ENCODE assay signal across 8 cellular contexts in genomic region chr2:91443730-91444115, GRCh38.
DNase-seq lines count a peak whose midpoint lies in the region; ATAC-seq, FAIRE-seq and TF ChIP-seq lines count a peak whose summit lies in the region.
"Not testable (repeated sequence)": the region's sequence is repeated elsewhere in the genome, so short reads cannot be mapped to it uniquely, and the experiment has no call there.

No MANE protein-coding gene starts in this region.

- WGBS in spleen, 5 donors, result 57 to 72% (median 69%) methylated on average over 7 to 10 of the region's 11 CpGs

- intact Hi-C loops in CD14-positive monocyte (cut with micrococcal nuclease); Right ventricle myocardium inferior (cut with DNase I); kidney (cut with DNase I); spleen (cut with DNase I; ENCODE audit: low total_unique reads): not testable (repeated sequence)

- TF ChIP-seq POLR2A in spleen (IDR thresholded peaks at IDR 0.05), result not testable (repeated sequence)

- FAIRE-seq in kidney (lab: Jason Lieb, UNC), result not testable (repeated sequence)

- H3K27me3 ChIP-seq in spleen (replicated peaks in 1 of 7), result peaks cover 12 to 62% (median 33%) of the 10 kb centered on the region in 7 donors

- H3K9me3 ChIP-seq in kidney (ENCODE audit: control insufficient read depth in 1 of 2, low read length in 2 of 2), result not testable (repeated sequence)
- peaks cover 0 to 24% (median 1%) of the 10 kb centered on the region in 8 donors for H3K9me3 ChIP-seq in spleen

- not testable (repeated sequence) for H3K27ac ChIP-seq in coronary artery; kidney (ENCODE audit: low read depth in 2 of 2, low read length in 2 of 2); spleen

- POLR2A ChIA-PET in activated CD4-positive, alpha-beta T cell treated with anti-CD3 and anti-CD28 coated beads, Interleukin-2, amount 10 ng/mL, durations not matched to agents 7 days and 5 days (lab: Charles Lee), result not testable (repeated sequence)

- H3K4me3 ChIP-seq in coronary artery; kidney (ENCODE audit: low read length in 2 of 2); spleen: not testable (repeated sequence)

- CTCF ChIA-PET in activated CD4-positive, alpha-beta T cell treated with anti-CD3 and anti-CD28 coated beads, Interleukin-2, amount 10 ng/mL, durations not matched to agents 7 days and 5 days (lab: Charles Lee), result not testable (repeated sequence)

- H3K4me3 Mint-ChIP-seq in CD14-positive monocyte (peak overlapping the region in 1 of 2 donors; percentile 78), HFFc6 (0 out of 2 replicates have a peak overlapping the region, but pooled peaks have one; percentile 34), naive B cell (peak overlapping the region in 6 of 8 donors; percentile 13 to 71 (median 29))
- H3K4me3 Mint-ChIP-seq in activated CD4-positive, alpha-beta T cell treated with anti-CD3 and anti-CD28 coated beads, Interleukin-2, amount 10 ng/mL, durations not matched to agents 7 days and 5 days, result peak overlapping the region; percentile 36

- not testable (repeated sequence) for H3K27ac Mint-ChIP-seq in CD14-positive monocyte; HFFc6; activated CD4-positive, alpha-beta T cell treated with anti-CD3 and anti-CD28 coated beads, Interleukin-2, amount 10 ng/mL, durations not matched to agents 7 days and 5 days
- peak overlapping the region in 1 of 6 donors; percentile 65 for H3K27ac Mint-ChIP-seq in naive B cell

- peaks cover 26 to 37% (median 34%) of the 10 kb centered on the region in 3 donors for H3K27me3 Mint-ChIP-seq in CD14-positive monocyte (ENCODE audit: low read depth in 3 of 3)
- peaks cover 18% of the 10 kb centered on the region for H3K27me3 Mint-ChIP-seq in HFFc6 (ENCODE audit: insufficient read depth)
- H3K27me3 Mint-ChIP-seq in activated CD4-positive, alpha-beta T cell treated with anti-CD3 and anti-CD28 coated beads, Interleukin-2, amount 10 ng/mL, durations not matched to agents 7 days and 5 days, result peaks cover 14% of the 10 kb centered on the region
- H3K27me3 Mint-ChIP-seq in naive B cell, result peaks cover 11 to 44% (median 20%) of the 10 kb centered on the region in 3 donors

- H3K9me3 Mint-ChIP-seq in CD14-positive monocyte (peaks cover 11 to 29% (median 27%) of the 10 kb centered on the region in 7 donors), naive B cell (peaks cover 5 to 10% (median 8%) of the 10 kb centered on the region in 7 donors)
- H3K9me3 Mint-ChIP-seq in HFFc6; activated CD4-positive, alpha-beta T cell treated with anti-CD3 and anti-CD28 coated beads, Interleukin-2, amount 10 ng/mL, durations not matched to agents 7 days and 5 days: not testable (repeated sequence)

- not testable (repeated sequence) for TF ChIP-seq CTCF in CD14-positive monocyte (IDR thresholded peaks at IDR 0.05); HFFc6 (IDR thresholded peaks at IDR 0.05); coronary artery (IDR thresholded peaks at IDR 0.05); kidney (IDR thresholded peaks at IDR 0.05; ENCODE audit: borderline replicate concordance, extremely low read depth, insufficient read depth); spleen (IDR thresholded peaks at IDR 0.05 in 8 of 11, conservative IDR thresholded peaks at IDR 0.05 in 3 of 11)

- H3K36me3 Mint-ChIP-seq in CD14-positive monocyte; HFFc6 (ENCODE audit: low read depth); activated CD4-positive, alpha-beta T cell treated with anti-CD3 and anti-CD28 coated beads, Interleukin-2, amount 10 ng/mL, durations not matched to agents 7 days and 5 days (ENCODE audit: low read depth); naive B cell: not testable (repeated sequence)

- H3K36me3 ChIP-seq in kidney (ENCODE audit: control insufficient read depth in 1 of 2, insufficient read depth in 2 of 2, low read length in 2 of 2); spleen: not testable (repeated sequence)

- not testable (repeated sequence) for H3K9ac ChIP-seq in kidney (ENCODE audit: low read length in 2 of 2)

- not testable (repeated sequence) for H3K4me1 ChIP-seq in kidney (ENCODE audit: control insufficient read depth in 1 of 2, insufficient read depth in 1 of 2, low read depth in 1 of 2, low read length in 2 of 2)
- H3K4me1 ChIP-seq in spleen, result peaks cover 9 to 14% (median 13%) of the 10 kb centered on the region in 6 donors

- ATAC-seq in Right ventricle myocardium inferior; naive B cell (ENCODE audit: low read depth in 2 of 2): not testable (repeated sequence)

- DNase-seq in CD14-positive monocyte (ENCODE audit: low spot score) (peak; percentile 38), coronary artery (ENCODE audit: low spot score) (peak; percentile 57), Right ventricle myocardium inferior (ENCODE audit: missing footprints) (peak; percentile 56), kidney (peak; percentile 69), spleen (peak; percentile 73)
- DNase-seq in HFFc6; activated CD4-positive, alpha-beta T cell treated with anti-CD3 and anti-CD28 coated beads, Interleukin-2, amount 10 ng/mL, durations not matched to agents 7 days and 5 days; naive B cell: not testable (repeated sequence)

- H3K4me1 Mint-ChIP-seq in CD14-positive monocyte; HFFc6 (ENCODE audit: low read depth); activated CD4-positive, alpha-beta T cell treated with anti-CD3 and anti-CD28 coated beads, Interleukin-2, amount 10 ng/mL, durations not matched to agents 7 days and 5 days: not testable (repeated sequence)
- H3K4me1 Mint-ChIP-seq in naive B cell, result peaks cover 0 to 16% (median 14%) of the 10 kb centered on the region in 3 donors
